In the genomic region with DNA sequence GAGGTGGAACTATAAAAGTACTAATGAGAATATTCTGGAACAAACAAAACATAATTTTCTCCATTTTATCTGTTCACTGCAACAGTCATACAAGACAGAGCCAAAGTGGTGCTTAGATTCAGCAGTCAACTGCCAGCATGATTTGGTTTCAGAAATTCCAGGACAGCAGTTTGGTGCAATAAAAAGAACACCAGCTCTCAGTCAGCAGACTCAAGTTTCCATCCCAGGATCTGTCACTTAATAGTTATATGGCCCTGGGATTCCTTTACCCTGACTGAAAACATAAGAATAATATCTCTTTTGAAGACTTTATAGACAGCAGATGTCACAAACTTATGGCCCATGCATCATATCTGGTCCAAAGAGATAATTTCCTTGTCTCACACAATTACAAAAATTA, we compare ENCODE assay signal across 14 cellular contexts.
DNase-seq lines count a peak whose midpoint lies in the region; ATAC-seq and TF ChIP-seq lines count a peak whose summit lies in the region.
"Had no signal": no experiment of that assay in that cellular context is flagged by ENCODE, and none has a peak within 500 bp of the region (broad histone marks: within the 10 kb centered on the region; RNA-seq: fewer than 3 reads in every experiment).

No MANE protein-coding gene starts in this region.

- H3K27me3 ChIP-seq in OCI-LY3 (ENCODE audit: low read depth, low read length), result no peaks in the 10 kb centered on the region
- no peaks in the 10 kb centered on the region for H3K27me3 ChIP-seq in body of pancreas
- no peaks in the 10 kb centered on the region for H3K27me3 ChIP-seq in psoas muscle (ENCODE audit: insufficient read depth in 3 of 3, low read length in 2 of 3)
- no peaks in the 10 kb centered on the region for H3K27me3 ChIP-seq in thyroid gland

- H3K4me1 Mint-ChIP-seq in mesothelial cell of epicardium, result no peaks in the 10 kb centered on the region
- H3K4me1 Mint-ChIP-seq: CD14-positive monocyte had no signal

- DNase-seq in body of pancreas, result no peak
- DNase-seq in psoas muscle, result no peak
- no peak for DNase-seq in thyroid gland
- DNase-seq in mesothelial cell of epicardium (ENCODE audit: low spot score in 2 of 2, unreplicated experiment in 2 of 2), result no peak
- no peak for DNase-seq in midbrain (lab: John Stamatoyannopoulos, UW)
- DNase-seq: CD8-positive, alpha-beta T cell; COR-L47; DMS53; GF-D8; HCEC 1CT had no signal

- no peak for TF ChIP-seq POLR2A in body of pancreas (IDR thresholded peaks at IDR 0.05)
- no peak for TF ChIP-seq POLR2A in thyroid gland (IDR thresholded peaks at IDR 0.05)

- H3K9ac ChIP-seq in OCI-LY3 (ENCODE audit: low read length), result no peak overlapping the region

- H3K9me3 ChIP-seq in OCI-LY3 (ENCODE audit: insufficient read depth, low read length), result 0 out of 2 replicates have a peak, but pooled peaks cover 3% of the 10 kb centered on the region
- H3K9me3 ChIP-seq in body of pancreas, result no peaks in the 10 kb centered on the region
- H3K9me3 ChIP-seq in psoas muscle, result no peaks in the 10 kb centered on the region
- H3K9me3 ChIP-seq in thyroid gland, result no peaks in the 10 kb centered on the region

- H3K4me1 ChIP-seq in OCI-LY3 (ENCODE audit: low read length) (peaks cover 50% of the 10 kb centered on the region), body of pancreas (peaks cover 56% of the 10 kb centered on the region), psoas muscle (peaks cover 26% of the 10 kb centered on the region), thyroid gland (peaks cover 15 to 26% of the 10 kb centered on the region in 2 donors)

- no peak overlapping the region for H3K27ac Mint-ChIP-seq in mesothelial cell of epicardium
- H3K27ac Mint-ChIP-seq: CD14-positive monocyte; CD8-positive, alpha-beta T cell had no signal

- H3K9me3 Mint-ChIP-seq in mesothelial cell of epicardium, result peaks cover 14% of the 10 kb centered on the region

- intact Hi-C loops in body of pancreas (cut with DNase I) (no loop called here), psoas muscle (cut with DNase I) (no loop called here), thyroid gland (cut with DNase I) (no loop called here)

- H3K4me2 ChIP-seq in OCI-LY3 (ENCODE audit: low read length), result no peak overlapping the region

- H3K36me3 Mint-ChIP-seq in mesothelial cell of epicardium, result no peaks in the 10 kb centered on the region
- H3K36me3 Mint-ChIP-seq: CD14-positive monocyte; CD8-positive, alpha-beta T cell had no signal

- TF ChIP-seq CTCF in OCI-LY3 (IDR thresholded peaks at IDR 0.05; ENCODE audit: low read depth, low read length), result no peak
- no peak for TF ChIP-seq CTCF in body of pancreas (IDR thresholded peaks at IDR 0.05)
- TF ChIP-seq CTCF in psoas muscle (IDR thresholded peaks at IDR 0.05), result no peak
- TF ChIP-seq CTCF in thyroid gland (IDR thresholded peaks at IDR 0.05), result no peak
- TF ChIP-seq CTCF in mesothelial cell of epicardium (IDR thresholded peaks at IDR 0.05; ENCODE audit: unreplicated experiment), result no peak

- no peaks in the 10 kb centered on the region for H4K20me1 ChIP-seq in OCI-LY3 (ENCODE audit: insufficient read depth, low read length)

- ATAC-seq in body of pancreas (no peak), psoas muscle (peak; percentile 48 to 87 (median 77)), GM21786 (IDR thresholded peaks at IDR 0.05; ENCODE audit: unreplicated experiment) (no peak)
- ATAC-seq: CD8-positive, alpha-beta T cell had no signal

- H3K4me3 Mint-ChIP-seq in mesothelial cell of epicardium, result no peak overlapping the region
- H3K4me3 Mint-ChIP-seq: CD14-positive monocyte; CD8-positive, alpha-beta T cell had no signal

- H3K4me3 ChIP-seq in OCI-LY3 (ENCODE audit: low read length), result no peak overlapping the region
- H3K4me3 ChIP-seq in body of pancreas, result no peak overlapping the region
- H3K4me3 ChIP-seq in psoas muscle, result no peak overlapping the region
- no peak overlapping the region for H3K4me3 ChIP-seq in thyroid gland (replicated peaks in 1 of 3)

- H3K79me2 ChIP-seq in OCI-LY3 (ENCODE audit: low read length), result no peaks in the 10 kb centered on the region

- peaks cover 7% of the 10 kb centered on the region for H3K36me3 ChIP-seq in OCI-LY3 (replicated peaks; ENCODE audit: low read depth, low read length)
- H3K36me3 ChIP-seq in body of pancreas (replicated peaks in 1 of 2; ENCODE audit: insufficient read depth in 1 of 2, low read depth in 2 of 2), result no peaks in the 10 kb centered on the region
- no peaks in the 10 kb centered on the region for H3K36me3 ChIP-seq in psoas muscle (ENCODE audit: insufficient read depth in 1 of 2, low read depth in 1 of 2)
- no peaks in the 10 kb centered on the region for H3K36me3 ChIP-seq in thyroid gland

- H3K27me3 Mint-ChIP-seq in mesothelial cell of epicardium (ENCODE audit: low read depth), result peaks cover 22% of the 10 kb centered on the region

- no peak overlapping the region for H2AFZ ChIP-seq in OCI-LY3 (ENCODE audit: low read depth, low read length)

- H3K27ac ChIP-seq in OCI-LY3 (ENCODE audit: low read length) (peak overlapping the region; percentile 97), body of pancreas (peak overlapping the region; percentile 88 to 93 (median 92)), psoas muscle (peak overlapping the region; percentile 76), thyroid gland (peak overlapping the region; percentile 48 to 81 (median 73))
- H3K27ac ChIP-seq: HL-60 had no signal

Comparison
In these comparisons a context has a peak if more than half of its experiments do, and no peak if none do; other contexts are left out.
1. ATAC-seq: peak in psoas muscle (4 of 4); none in body of pancreas (single experiment) and GM21786 (single experiment).
2. Peak in every context shown above with its lines, with median percentiles within 50 percentile points of each other: H3K27ac ChIP-seq.